34 cellular contexts compared by ENCODE assay signal in the genomic region with DNA sequence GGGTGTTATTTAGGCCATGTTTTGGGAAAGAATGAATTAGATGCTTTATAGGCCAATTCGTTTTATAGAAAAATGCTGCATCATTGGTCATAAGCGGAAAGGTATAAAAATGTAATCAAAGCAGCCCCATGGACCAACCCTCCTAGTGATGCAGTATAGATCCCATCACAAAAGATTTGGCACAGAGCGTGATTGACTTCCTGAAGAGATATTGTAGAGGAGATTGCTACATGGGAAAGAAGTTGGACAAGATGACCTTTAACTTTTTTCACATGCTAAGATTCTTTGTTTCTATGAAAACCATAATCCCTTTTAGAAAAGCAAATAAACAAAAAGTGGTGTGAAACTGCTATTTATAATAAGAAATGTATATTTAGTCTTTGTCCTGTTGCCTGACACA.
"Had no signal": no experiment of that assay in that cellular context is flagged by ENCODE, and none has a peak within 500 bp of the region (broad histone marks: within the 10 kb centered on the region; RNA-seq: fewer than 3 reads in every experiment).

No MANE protein-coding gene starts in this region.

- H3K4me3 Mint-ChIP-seq: activated B cell treated with CpG ODN at 0.5 μM for 24 hours; activated CD8-positive, alpha-beta memory T cell treated with anti-CD3 and anti-CD28 coated beads, Interleukin-2, amount 10 ng/mL, durations not matched to agents 7 days and 5 days; activated CD8-positive, alpha-beta T cell treated with anti-CD3 and anti-CD28 coated beads, Interleukin-2, amount 10 ng/mL, durations not matched to agents 7 days and 5 days; activated naive CD4-positive, alpha-beta T cell treated with anti-CD3 and anti-CD28 coated beads for 36 hours; activated naive CD4-positive, alpha-beta T cell treated with anti-CD3 and anti-CD28 coated beads, Interleukin-2, amount 50 U/mL, for 24 hours; activated naive CD8-positive, alpha-beta T cell treated with anti-CD3 and anti-CD28 coated beads for 36 hours; activated naive CD8-positive, alpha-beta T cell treated with anti-CD3 and anti-CD28 coated beads, Interleukin-2, amount 50 U/mL, for 24 hours; activated T-helper 1 cell treated with anti-CD3 and anti-CD28 coated beads, Interleukin-12 subunit alpha, Interleukin-12 subunit beta, Interleukin-2, Interleukin-4 antibody, amounts not matched to agents 30 ng/mL and 10 ng/mL and 1 ng/mL, durations not matched to agents 14 hours and 24 hours and 36 hours; T-helper 17 cell; T-helper 2 cell treated with Interferon-gamma antibody and Interleukin-4, amounts not matched to agents 5 μg/mL and 100 μg/mL, for 36 hours had no signal

- H3K27ac ChIP-seq: adrenal gland, body of pancreas, gastroesophageal sphincter, heart right ventricle, WERI-Rb-1 had no signal

- H3K4me1 Mint-ChIP-seq: activated B cell treated with CpG ODN at 0.5 μM for 24 hours; activated CD8-positive, alpha-beta memory T cell treated with anti-CD3 and anti-CD28 coated beads, Interleukin-2, amount 10 ng/mL, durations not matched to agents 7 days and 5 days; activated naive CD4-positive, alpha-beta T cell treated with anti-CD3 and anti-CD28 coated beads, Interleukin-2, amount 50 U/mL, for 24 hours; activated naive CD8-positive, alpha-beta T cell treated with anti-CD3 and anti-CD28 coated beads, Interleukin-2, amount 50 U/mL, for 24 hours; T-helper 17 cell had no signal

- H3K9me3 Mint-ChIP-seq: activated B cell treated with CpG ODN at 0.5 μM for 24 hours; activated naive CD4-positive, alpha-beta T cell treated with anti-CD3 and anti-CD28 coated beads for 36 hours; activated naive CD4-positive, alpha-beta T cell treated with anti-CD3 and anti-CD28 coated beads, Interleukin-2, amount 50 U/mL, for 24 hours; T-helper 2 cell treated with Interferon-gamma antibody and Interleukin-4, amounts not matched to agents 5 μg/mL and 100 μg/mL, for 36 hours had no signal

- H3K9me3 ChIP-seq: adrenal gland, body of pancreas had no signal

- H3K27me3 Mint-ChIP-seq: activated naive CD4-positive, alpha-beta T cell treated with anti-CD3 and anti-CD28 coated beads, Interleukin-2, amount 50 U/mL, for 24 hours; T-helper 17 cell had no signal

- ATAC-seq: activated CD4-positive, CD25-positive, alpha-beta regulatory T cell treated with anti-CD3 and anti-CD28 coated beads, Interleukin-2, amount 50 U/mL, for 24 hours; activated CD8-positive, alpha-beta memory T cell treated with anti-CD3 and anti-CD28 coated beads, Interleukin-2, amount 10 ng/mL, durations not matched to agents 7 days and 5 days; activated CD8-positive, alpha-beta T cell treated with anti-CD3 and anti-CD28 coated beads, Interleukin-2, amount 10 ng/mL, durations not matched to agents 7 days and 5 days; activated naive CD8-positive, alpha-beta T cell treated with anti-CD3 and anti-CD28 coated beads, Interleukin-2, amount 50 U/mL, for 24 hours; body of pancreas; esophagus mucosa; gastroesophageal sphincter; heart right ventricle; T-helper 17 cell had no signal

- H3K27ac Mint-ChIP-seq: activated B cell treated with CpG ODN at 0.5 μM for 24 hours; activated CD8-positive, alpha-beta memory T cell treated with anti-CD3 and anti-CD28 coated beads, Interleukin-2, amount 10 ng/mL, durations not matched to agents 7 days and 5 days; activated CD8-positive, alpha-beta T cell treated with anti-CD3 and anti-CD28 coated beads, Interleukin-2, amount 10 ng/mL, durations not matched to agents 7 days and 5 days; activated naive CD4-positive, alpha-beta T cell treated with anti-CD3 and anti-CD28 coated beads for 36 hours; activated naive CD4-positive, alpha-beta T cell treated with anti-CD3 and anti-CD28 coated beads, Interleukin-2, amount 50 U/mL, for 24 hours; activated naive CD8-positive, alpha-beta T cell treated with anti-CD3 and anti-CD28 coated beads for 36 hours; activated naive CD8-positive, alpha-beta T cell treated with anti-CD3 and anti-CD28 coated beads, Interleukin-2, amount 50 U/mL, for 24 hours; activated T-helper 1 cell treated with anti-CD3 and anti-CD28 coated beads, Interleukin-12 subunit alpha, Interleukin-12 subunit beta, Interleukin-2, Interleukin-4 antibody, amounts not matched to agents 30 ng/mL and 10 ng/mL and 1 ng/mL, durations not matched to agents 14 hours and 24 hours and 36 hours; activated T-helper 2 cell treated with anti-CD3 and anti-CD28 coated beads, Interferon-gamma antibody, Interleukin-2, Interleukin-4, amounts not matched to agents 10 μg/mL and 5 μg/mL and 100 μg/mL, durations not matched to agents 14 hours and 24 hours and 36 hours; T-helper 17 cell; T-helper 2 cell treated with Interferon-gamma antibody and Interleukin-4, amounts not matched to agents 5 μg/mL and 100 μg/mL, for 36 hours had no signal

- DNase-seq: activated B cell treated with CpG ODN at 0.5 μM for 24 hours; activated CD4-positive, alpha-beta T cell treated with anti-CD3 and anti-CD28 coated beads for 48 hours; activated CD4-positive, alpha-beta T cell treated with anti-CD3 and anti-CD28 coated beads, Interleukin-2, amount 50 U/mL, for 1 hour; activated CD4-positive, alpha-beta T cell treated with anti-CD3 and anti-CD28 coated beads, Interleukin-2, amount 50 U/mL, for 48 hours; activated CD8-positive, alpha-beta memory T cell treated with anti-CD3 and anti-CD28 coated beads, Interleukin-2, amount 10 ng/mL, durations not matched to agents 7 days and 5 days; activated CD8-positive, alpha-beta memory T cell treated with anti-CD3 and anti-CD28 coated beads, Interleukin-2, amount 50 U/mL, for 4 hours; activated CD8-positive, alpha-beta T cell treated with anti-CD3 and anti-CD28 coated beads, Interleukin-2, amount 10 ng/mL, durations not matched to agents 7 days and 5 days; activated effector memory CD4-positive, alpha-beta T cell treated with anti-CD3 and anti-CD28 coated beads, Interleukin-2, amount 50 U/mL, for 16 hours; activated naive CD4-positive, alpha-beta T cell treated with anti-CD3 and anti-CD28 coated beads for 36 hours; activated naive CD8-positive, alpha-beta T cell treated with anti-CD3 and anti-CD28 coated beads for 36 hours; activated naive CD8-positive, alpha-beta T cell treated with anti-CD3 and anti-CD28 coated beads, Interleukin-2, amount 50 U/mL, for 24 hours; activated T-cell treated with anti-CD3 and anti-CD28 coated beads, Interleukin-2, amount 50 U/mL, for 1 hour; activated T-cell treated with anti-CD3 and anti-CD28 coated beads, Interleukin-2, amount 50 U/mL, for 48 hours; adrenal gland; amygdala; aorta; body of pancreas; caudate nucleus; cortex of kidney; effector CD8-positive, alpha-beta T cell; foreskin melanocyte; heart right ventricle; T-helper 1 cell; T-helper 17 cell; T1000; WERI-Rb-1 had no signal

- H3K4me1 ChIP-seq: body of pancreas, gastroesophageal sphincter had no signal

- H3K27me3 ChIP-seq: adrenal gland, body of pancreas, gastroesophageal sphincter, heart right ventricle had no signal

- H3K4me3 ChIP-seq: adrenal gland, body of pancreas, gastroesophageal sphincter, heart right ventricle had no signal

- H3K36me3 ChIP-seq: adrenal gland, gastroesophageal sphincter, heart right ventricle, WERI-Rb-1 had no signal

- FAIRE-seq: colon had no signal
